In genomic region chr15:67859331-67859946, GRCh38 we compare ENCODE assay signal across 18 cellular contexts. TPM values are rescaled to one million over a fixed set of nuclear protein-coding genes. Genes with fewer than 3 reads are reported as not detected.
A peak's percentile ranks its signal among the peaks of the same experiment; 100 is the strongest.
DNase-seq lines count a peak whose midpoint lies in the region; TF ChIP-seq lines count a peak whose summit lies in the region.
"Had no signal": no experiment of that assay in that cellular context is flagged by ENCODE, and none has a peak within 500 bp of the region (broad histone marks: within the 10 kb centered on the region; RNA-seq: fewer than 3 reads in every experiment).

No MANE protein-coding gene starts in this region.

- H3K18ac ChIP-seq in mesenchymal stem cell (ENCODE audit: low read depth in 1 of 2, low read length in 2 of 2), result no peak overlapping the region

- H3K4ac ChIP-seq in mesenchymal stem cell (ENCODE audit: low read depth in 1 of 2, low read length in 2 of 2), result peak overlapping the region in 1 of 2 experiments; percentile 27

- no peak for TF ChIP-seq POLR2A in thyroid gland (IDR thresholded peaks at IDR 0.05)

- intact Hi-C loops in thyroid gland (cut with DNase I), result no loop called here
- intact Hi-C loops in tibial artery (cut with DNase I; ENCODE audit: low total_unique reads), result no loop called here

- CTCF ChIA-PET in HEK293 (lab: Yijun Ruan, JAX), result interaction anchor here (0.6 kb wide), 1 partner anchor 290 kb away, joined by 4 read pairs; no protein-coding TSS in a partner anchor

- no peak for DNase-seq in SK-N-MC (ENCODE audit: low read depth, low spot score)
- no peak for DNase-seq in mesenchymal stem cell
- DNase-seq in thyroid gland, result peak; percentile 68 to 69
- no peak for DNase-seq in NCI-H2107 treated with DMSO at 0.1 percent for 48 hours (lab: John Stamatoyannopoulos, UW; ENCODE audit: unreplicated experiment)
- no peak for DNase-seq in tibial artery
- no peak for DNase-seq in SW 1271 (lab: John Stamatoyannopoulos, UW)
- DNase-seq: DMS 273 treated with DMSO at 0.1 percent for 48 hours, Karpas-422, NCI-H1105 treated with DMSO at 0.1 percent for 48 hours, NCI-H1930, NCI-H2171 treated with DMSO at 0.1 percent for 48 hours, NCI-H510A treated with DMSO at 0.1 percent for 48 hours, SJCRH30 had no signal

- H2BK12ac ChIP-seq in mesenchymal stem cell (ENCODE audit: low read length in 2 of 2), result no peak overlapping the region

- H2BK5ac ChIP-seq in mesenchymal stem cell (ENCODE audit: low read depth, low read length, poor library complexity, severe bottlenecking), result no peak overlapping the region

- peak overlapping the region; percentile 20 for H3K9ac ChIP-seq in SK-N-MC (ENCODE audit: insufficient read length)
- no peak overlapping the region for H3K9ac ChIP-seq in mesenchymal stem cell (ENCODE audit: low read length)

- no peak overlapping the region for H3K27ac ChIP-seq in HEK293 (ENCODE audit: extremely low read depth, low read depth, low read length)
- H3K27ac ChIP-seq in SK-N-MC, result no peak overlapping the region
- no peak overlapping the region for H3K27ac ChIP-seq in mesenchymal stem cell (ENCODE audit: low read length, poor library complexity, severe bottlenecking)
- peak overlapping the region; percentile 59 to 64 (median 62) for H3K27ac ChIP-seq in thyroid gland
- H3K27ac ChIP-seq in tibial artery, result no peak overlapping the region
- H3K27ac ChIP-seq: SJCRH30 had no signal

- H3K4me2 ChIP-seq in mesenchymal stem cell (ENCODE audit: low read length, poor library complexity, severe bottlenecking), result no peak overlapping the region

- no peaks in the 10 kb centered on the region for H3K9me3 ChIP-seq in HEK293 (ENCODE audit: control insufficient read depth, insufficient read depth, low read depth, low read length)
- H3K9me3 ChIP-seq in SK-N-MC (ENCODE audit: low read depth, low read length), result no peaks in the 10 kb centered on the region
- H3K9me3 ChIP-seq in mesenchymal stem cell (ENCODE audit: control insufficient read depth, low read length), result no peaks in the 10 kb centered on the region
- H3K9me3 ChIP-seq in thyroid gland, result no peaks in the 10 kb centered on the region
- no peaks in the 10 kb centered on the region for H3K9me3 ChIP-seq in tibial artery
- H3K9me3 ChIP-seq: SJCRH30 had no signal

- no peak overlapping the region for H3K23ac ChIP-seq in mesenchymal stem cell (ENCODE audit: low read length in 2 of 2)

- H3K14ac ChIP-seq in mesenchymal stem cell (ENCODE audit: low read length in 2 of 2), result no peak overlapping the region

- H3K4me3 ChIP-seq in HEK293 (ENCODE audit: low read depth, low read length) (no peak overlapping the region), SK-N-MC (no peak overlapping the region), mesenchymal stem cell (ENCODE audit: insufficient read depth in 1 of 2, low read depth in 1 of 2, low read length in 2 of 2) (no peak overlapping the region), thyroid gland (replicated peaks in 1 of 3) (no peak overlapping the region), tibial artery (no peak overlapping the region)
- H3K4me3 ChIP-seq: SJCRH30 had no signal

- H3K4me1 ChIP-seq in HEK293 (ENCODE audit: control insufficient read depth, insufficient read depth, low read length) (peaks cover 2% of the 10 kb centered on the region; the same call in 1 of the 2 replicates), mesenchymal stem cell (ENCODE audit: control insufficient read depth, insufficient read depth, low read depth, low read length) (peaks cover 19% of the 10 kb centered on the region), thyroid gland (peaks cover 18 to 29% of the 10 kb centered on the region in 2 donors), tibial artery (peaks cover 0 to 15% (median 11%) of the 10 kb centered on the region in 4 donors)
- H3K4me1 ChIP-seq: SJCRH30 had no signal

- peak overlapping the region; percentile 73 for H2BK15ac ChIP-seq in mesenchymal stem cell (ENCODE audit: low read depth, poor library complexity, severe bottlenecking)

- no peak overlapping the region for H2BK120ac ChIP-seq in mesenchymal stem cell (ENCODE audit: low read depth, low read length)

- H2AK5ac ChIP-seq in mesenchymal stem cell (ENCODE audit: low read length, severe bottlenecking), result no peak overlapping the region

- peaks cover 0 to 7% of the 10 kb centered on the region in 2 experiments for H3K27me3 ChIP-seq in mesenchymal stem cell (ENCODE audit: control insufficient read depth in 1 of 2, insufficient read depth in 1 of 2, low read length in 2 of 2)
- H3K27me3 ChIP-seq in thyroid gland, result no peaks in the 10 kb centered on the region
- no peaks in the 10 kb centered on the region for H3K27me3 ChIP-seq in tibial artery
- H3K27me3 ChIP-seq: SJCRH30 had no signal

- POLR2A ChIA-PET in HEK293 (lab: Yijun Ruan, JAX), result no interaction called here

- no peak overlapping the region for H4K8ac ChIP-seq in mesenchymal stem cell (ENCODE audit: low read length)

- no peak overlapping the region for H4K91ac ChIP-seq in mesenchymal stem cell (ENCODE audit: low read length)

- H2AFZ ChIP-seq in mesenchymal stem cell (ENCODE audit: low read depth, low read length), result no peak overlapping the region

- H3K79me1 ChIP-seq in mesenchymal stem cell (replicated peaks; ENCODE audit: low read length, poor library complexity, severe bottlenecking), result no peaks in the 10 kb centered on the region

- TF ChIP-seq CTCF in HEK293 (tag by site-specific recombination; IDR thresholded peaks at IDR 0.05), result no peak
- peak in 1 of 6 experiments; percentile 9 for TF ChIP-seq CTCF in thyroid gland (IDR thresholded peaks at IDR 0.05)
- TF ChIP-seq CTCF in tibial artery (IDR thresholded peaks at IDR 0.05), result no peak

- WGBS in mesenchymal stem cell, result 87% methylated on average over 5 of the region's 5 CpGs
- WGBS in thyroid gland, 2 donors, result 30 to 36% methylated on average over 5 of the region's 5 CpGs

- no peaks in the 10 kb centered on the region for H3K36me3 ChIP-seq in HEK293 (ENCODE audit: control insufficient read depth in 2 of 2, insufficient read depth in 1 of 2, low read length in 2 of 2)
- no peaks in the 10 kb centered on the region for H3K36me3 ChIP-seq in SK-N-MC (ENCODE audit: insufficient read depth, low read length)
- H3K36me3 ChIP-seq in mesenchymal stem cell (ENCODE audit: control insufficient read depth in 1 of 2, insufficient read depth in 2 of 2, low read depth in 1 of 2, low read length in 2 of 2), result no peaks in the 10 kb centered on the region
- no peaks in the 10 kb centered on the region for H3K36me3 ChIP-seq in thyroid gland
- no peaks in the 10 kb centered on the region for H3K36me3 ChIP-seq in tibial artery
- H3K36me3 ChIP-seq: SJCRH30 had no signal

TF ChIP-seq in HEK293, 187 proteins besides CTCF, POLR2A, EP300 and RAD21:
- TF ChIP-seq, protein P1, sequence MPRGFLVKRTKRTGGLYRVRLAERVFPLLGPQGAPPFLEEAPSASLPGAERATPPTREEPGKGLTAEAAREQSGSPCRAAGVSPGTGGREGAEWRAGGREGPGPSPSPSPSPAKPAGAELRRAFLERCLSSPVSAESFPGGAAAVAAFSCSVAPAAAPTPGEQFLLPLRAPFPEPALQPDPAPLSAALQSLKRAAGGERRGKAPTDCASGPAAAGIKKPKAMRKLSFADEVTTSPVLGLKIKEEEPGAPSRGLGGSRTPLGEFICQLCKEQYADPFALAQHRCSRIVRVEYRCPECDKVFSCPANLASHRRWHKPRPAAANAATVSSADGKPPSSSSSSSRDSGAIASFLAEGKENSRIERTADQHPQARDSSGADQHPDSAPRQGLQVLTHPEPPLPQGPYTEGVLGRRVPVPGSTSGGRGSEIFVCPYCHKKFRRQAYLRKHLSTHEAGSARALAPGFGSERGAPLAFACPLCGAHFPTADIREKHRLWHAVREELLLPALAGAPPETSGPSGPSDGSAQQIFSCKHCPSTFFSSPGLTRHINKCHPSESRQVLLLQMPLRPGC (tag by site-specific recombination; IDR thresholded peaks at IDR 0.05), result no peak
- no peak for TF ChIP-seq ZNF174 (tag by site-specific recombination; IDR thresholded peaks at IDR 0.05)
- TF ChIP-seq, protein P2, sequence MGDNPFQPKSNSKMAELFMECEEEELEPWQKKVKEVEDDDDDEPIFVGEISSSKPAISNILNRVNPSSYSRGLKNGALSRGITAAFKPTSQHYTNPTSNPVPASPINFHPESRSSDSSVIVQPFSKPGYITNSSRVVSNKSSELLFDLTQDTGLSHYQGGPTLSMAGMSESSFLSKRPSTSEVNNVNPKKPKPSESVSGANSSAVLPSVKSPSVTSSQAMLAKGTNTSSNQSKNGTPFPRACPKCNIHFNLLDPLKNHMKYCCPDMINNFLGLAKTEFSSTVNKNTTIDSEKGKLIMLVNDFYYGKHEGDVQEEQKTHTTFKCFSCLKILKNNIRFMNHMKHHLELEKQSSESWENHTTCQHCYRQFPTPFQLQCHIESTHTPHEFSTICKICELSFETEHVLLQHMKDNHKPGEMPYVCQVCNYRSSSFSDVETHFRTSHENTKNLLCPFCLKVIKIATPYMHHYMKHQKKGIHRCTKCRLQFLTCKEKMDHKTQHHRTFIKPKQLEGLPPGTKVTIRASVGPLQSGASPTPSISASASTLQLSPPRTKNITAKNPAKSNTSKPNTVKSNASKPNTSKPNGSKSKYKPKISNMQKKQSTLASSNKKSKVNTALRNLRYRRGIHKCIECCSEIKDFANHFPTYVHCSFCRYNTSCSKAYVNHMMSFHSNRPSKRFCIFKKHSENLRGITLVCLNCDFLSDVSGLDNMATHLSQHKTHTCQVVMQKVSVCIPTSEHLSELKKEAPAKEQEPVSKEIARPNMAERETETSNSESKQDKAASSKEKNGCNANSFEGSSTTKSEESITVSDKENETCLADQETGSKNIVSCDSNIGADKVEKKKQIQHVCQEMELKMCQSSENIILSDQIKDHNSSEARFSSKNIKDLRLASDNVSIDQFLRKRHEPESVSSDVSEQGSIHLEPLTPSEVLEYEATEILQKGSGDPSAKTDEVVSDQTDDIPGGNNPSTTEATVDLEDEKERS (tag by site-specific recombination; IDR thresholded peaks at IDR 0.05), result no peak
- no peak for TF ChIP-seq ZNF660 (tag by site-specific recombination; IDR thresholded peaks at IDR 0.05)
- TF ChIP-seq KLF1 (tag by site-specific recombination; IDR thresholded peaks at IDR 0.05), result 0 out of 2 replicates have a peak, but pooled peaks have one; percentile 14
- TF ChIP-seq ZNF433 (tag by site-specific recombination; IDR thresholded peaks at IDR 0.05; ENCODE audit: low read depth), result no peak
- no peak for TF ChIP-seq ZNF416 (tag by site-specific recombination; IDR thresholded peaks at IDR 0.05)
- TF ChIP-seq SP7 (tag by site-specific recombination; IDR thresholded peaks at IDR 0.05), result no peak
- no peak for TF ChIP-seq ZNF707 (tag by site-specific recombination; IDR thresholded peaks at IDR 0.05)

RNA-seq across cellular contexts. Expression of gene RNU6-1, which starts 19.6 kb away (rescaled TPM):
- polyA plus RNA-seq in mesenchymal stem cell (2013, experiment 1 of 2), result not detected
- polyA plus RNA-seq in mesenchymal stem cell (2013, experiment 2 of 2), result not detected
- not detected for total RNA-seq in thyroid gland
- total RNA-seq: Daoy, H4, SJCRH30 had no signal
- polyA plus RNA-seq: AG04450, BJ had no signal

RNA-seq across cellular contexts. Expression of gene SKOR1, which starts 34.1 kb away (rescaled TPM):
- polyA plus RNA-seq in mesenchymal stem cell (2013, experiment 1 of 2), result 0.06 TPM
- 0.08 TPM for polyA plus RNA-seq in mesenchymal stem cell (2013, experiment 2 of 2)
- total RNA-seq in thyroid gland, result 1 to 10 TPM in 1 of 4 donors, under 1 TPM in 3; 0.49 to 1.2 (median 0.85) TPM
- total RNA-seq: Daoy, H4 had no signal

Comparison
In these comparisons a context has a peak if more than half of its experiments do, and no peak if none do; other contexts are left out.
1. H3K27ac ChIP-seq: peak in thyroid gland (3 of 3); none in HEK293 (single experiment), SK-N-MC (single experiment), mesenchymal stem cell (single experiment) and tibial artery (0 of 2).
2. DNase-seq: peak in thyroid gland (2 of 2); none in SK-N-MC (single experiment), mesenchymal stem cell (single experiment), NCI-H2107 treated with DMSO at 0.1 percent for 48 hours (single experiment), tibial artery (0 of 2) and SW 1271 (0 of 2).